In the genomic region with DNA sequence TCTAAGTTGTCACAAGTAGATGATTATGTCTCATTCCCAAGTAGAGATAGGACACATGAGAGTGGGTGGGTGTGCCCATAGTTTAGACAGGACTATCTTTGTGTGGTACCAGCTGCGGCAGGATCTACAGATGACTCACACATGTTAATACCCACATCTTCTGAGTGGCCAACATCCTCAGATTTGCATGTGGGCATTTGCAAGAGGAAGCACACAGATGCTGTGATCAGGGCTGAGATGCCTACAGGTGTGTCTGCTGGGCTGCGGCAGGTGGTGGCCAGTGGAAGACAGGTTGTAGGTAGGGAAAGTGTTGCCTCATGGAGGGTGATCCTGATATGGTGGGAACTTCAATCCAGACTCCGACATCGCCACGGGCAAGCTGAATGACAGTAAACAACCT, we compare ENCODE assay signal across 8 cellular contexts. TPM values are rescaled to one million over a fixed set of nuclear protein-coding genes. Genes with fewer than 3 reads are reported as not detected.
DNase-seq lines count a peak whose midpoint lies in the region; ATAC-seq and TF ChIP-seq lines count a peak whose summit lies in the region.

No MANE protein-coding gene starts in this region.

- peaks cover 63% of the 10 kb centered on the region for H3K79me2 ChIP-seq in DND-41 (ENCODE audit: insufficient read depth, low read length)

- H3K4me1 ChIP-seq in DND-41 (ENCODE audit: insufficient read depth, low read length), result peaks cover 36% of the 10 kb centered on the region
- H3K4me1 ChIP-seq in esophagus muscularis mucosa, result peaks cover 49 to 67% (median 57%) of the 10 kb centered on the region in 4 donors

- H3K27me3 ChIP-seq in DND-41 (ENCODE audit: insufficient read depth, low read length, poor library complexity) (no peaks in the 10 kb centered on the region), esophagus muscularis mucosa (no peaks in the 10 kb centered on the region)

- no peak for ATAC-seq in DND-41 (ENCODE audit: insufficient read depth, low read depth)
- peak; percentile 49 for ATAC-seq in GM21447 (IDR thresholded peaks at IDR 0.05; ENCODE audit: unreplicated experiment)

- H3K4me2 ChIP-seq in DND-41 (ENCODE audit: insufficient read depth, low read length), result no peak overlapping the region

- intact Hi-C loops in esophagus muscularis mucosa (cut with DNase I), result no loop called here

- no peaks in the 10 kb centered on the region for H4K20me1 ChIP-seq in DND-41 (ENCODE audit: insufficient read depth, low read length)

- TF ChIP-seq POLR2A in esophagus muscularis mucosa (IDR thresholded peaks at IDR 0.05; ENCODE audit: low read depth), result no peak

- H3K9me3 ChIP-seq in DND-41 (ENCODE audit: insufficient read depth, low read length, severe bottlenecking) (no peaks in the 10 kb centered on the region), esophagus muscularis mucosa (no peaks in the 10 kb centered on the region)

- no peak overlapping the region for H2AFZ ChIP-seq in DND-41 (ENCODE audit: low read depth, low read length)

- no peaks in the 10 kb centered on the region for H3K36me3 ChIP-seq in DND-41 (ENCODE audit: insufficient read depth, low read length)
- H3K36me3 ChIP-seq in esophagus muscularis mucosa, result no peaks in the 10 kb centered on the region

- no peak for DNase-seq in DND-41
- DNase-seq in M059J (ENCODE audit: low read depth), result peak; percentile 49
- peak; percentile 64 for DNase-seq in esophagus muscularis mucosa (ENCODE audit: extremely low spot score)
- no peak for DNase-seq in NCI-H748 (lab: John Stamatoyannopoulos, UW; ENCODE audit: unreplicated experiment)
- DNase-seq in GM19240 (ENCODE audit: insufficient read length, low spot score), result no peak
- no peak for DNase-seq in SHP77 treated with DMSO at 0.1 percent for 48 hours (lab: John Stamatoyannopoulos, UW)
- no peak for DNase-seq in midbrain (lab: John Stamatoyannopoulos, UW)

- no peak for TF ChIP-seq EP300 in esophagus muscularis mucosa (IDR thresholded peaks at IDR 0.05)

- H3K27ac ChIP-seq in DND-41 (ENCODE audit: low read length), result peak overlapping the region; percentile 38
- no peak overlapping the region for H3K27ac ChIP-seq in esophagus muscularis mucosa (replicated peaks in 1 of 4)

- no peak overlapping the region for H3K4me3 ChIP-seq in DND-41 (ENCODE audit: low read depth in 1 of 2, low read length in 2 of 2)
- no peak overlapping the region for H3K4me3 ChIP-seq in esophagus muscularis mucosa

- 86% methylated on average over 5 of the region's 5 CpGs for WGBS in esophagus muscularis mucosa

- no peak overlapping the region for H3K9ac ChIP-seq in DND-41 (ENCODE audit: low read depth, low read length)

- TF ChIP-seq CTCF in DND-41 (IDR thresholded peaks at IDR 0.05; ENCODE audit: borderline replicate concordance, extremely low read depth, low read length, poor library complexity, severe bottlenecking) (no peak), esophagus muscularis mucosa (IDR thresholded peaks at IDR 0.05) (no peak)

RNA-seq across cellular contexts. Expression of a gene that starts 50.8 kb away (rescaled TPM):
- 74.4 and 93.3 TPM in 2 replicates for total RNA-seq in M059J (2014; rRNA removed; shearing (Covaris generic))
- 100 to 1,000 TPM in 3 of 4 donors, 10 to 100 TPM in 1; 98.6 to 112 (median 102) TPM for total RNA-seq in esophagus muscularis mucosa

Comparison
In these comparisons a context has a peak if more than half of its experiments do, and no peak if none do; other contexts are left out.
1. DNase-seq: peak in M059J (single experiment) and esophagus muscularis mucosa (single experiment); none in DND-41 (single experiment), NCI-H748 (single experiment), GM19240 (single experiment), SHP77 treated with DMSO at 0.1 percent for 48 hours (single experiment) and midbrain (single experiment).